ENCODE assay signal across 26 cellular contexts in genomic region chr4:102223461-102223860, GRCh38.
"Had no signal": no experiment of that assay in that cellular context is flagged by ENCODE, and none has a peak within 500 bp of the region (broad histone marks: within the 10 kb centered on the region; RNA-seq: fewer than 3 reads in every experiment).

No MANE protein-coding gene starts in this region.

- DNase-seq: activated B cell treated with CpG ODN at 0.5 μM for 24 hours; activated CD4-positive, alpha-beta T cell treated with anti-CD3 and anti-CD28 coated beads for 48 hours; activated CD4-positive, alpha-beta T cell treated with anti-CD3 and anti-CD28 coated beads, Interleukin-2, amount 50 U/mL, for 1 hour; activated CD4-positive, alpha-beta T cell treated with anti-CD3 and anti-CD28 coated beads, Interleukin-2, amount 50 U/mL, for 48 hours; activated CD8-positive, alpha-beta memory T cell treated with anti-CD3 and anti-CD28 coated beads for 24 hours; activated CD8-positive, alpha-beta T cell treated with anti-CD3 and anti-CD28 coated beads for 36 hours; activated effector memory CD4-positive, alpha-beta T cell treated with anti-CD3 and anti-CD28 coated beads, Interleukin-2, amount 50 U/mL, for 16 hours; activated naive CD4-positive, alpha-beta T cell treated with anti-CD3 and anti-CD28 coated beads for 36 hours; activated naive CD8-positive, alpha-beta T cell treated with anti-CD3 and anti-CD28 coated beads, Interleukin-2, amount 10 ng/mL, durations not matched to agents 7 days and 5 days; activated T-cell treated with anti-CD3 and anti-CD28 coated beads, Interleukin-2, amount 50 U/mL, for 1 hour; activated T-cell treated with anti-CD3 and anti-CD28 coated beads, Interleukin-2, amount 50 U/mL, for 48 hours; aorta; body of pancreas; caudate nucleus; cortex of kidney; dermis blood vessel endothelial cell; effector CD4-positive, alpha-beta T cell; effector memory CD8-positive, alpha-beta T cell; erythroblast; foreskin keratinocyte; gastrocnemius medialis; glutamatergic neuron; heart left ventricle; T-helper 17 cell; T1000; WERI-Rb-1 had no signal
